In genomic region chr1:24765308-24765988, GRCh38 we compare ENCODE assay signal across 12 cellular contexts. TPM values are rescaled to one million over a fixed set of nuclear protein-coding genes. Genes with fewer than 3 reads are reported as not detected.
DNase-seq lines count a peak whose midpoint lies in the region; ATAC-seq and TF ChIP-seq lines count a peak whose summit lies in the region.
"Had no signal": no experiment of that assay in that cellular context is flagged by ENCODE, and none has a peak within 500 bp of the region (broad histone marks: within the 10 kb centered on the region; RNA-seq: fewer than 3 reads in every experiment).

No MANE protein-coding gene starts in this region.

- no peak overlapping the region for H3K18ac ChIP-seq in trophoblast cell (ENCODE audit: low read length)

- no peaks in the 10 kb centered on the region for H3K36me3 Mint-ChIP-seq in immature natural killer cell
- H3K36me3 Mint-ChIP-seq: activated naive CD8-positive, alpha-beta T cell treated with anti-CD3 and anti-CD28 coated beads for 36 hours; naive thymus-derived CD4-positive, alpha-beta T cell had no signal

- H3K4me3 Mint-ChIP-seq in immature natural killer cell: no peak overlapping the region
- H3K4me3 Mint-ChIP-seq: activated naive CD8-positive, alpha-beta T cell treated with anti-CD3 and anti-CD28 coated beads for 36 hours; naive thymus-derived CD4-positive, alpha-beta T cell had no signal

- no peak overlapping the region for H3K4me2 ChIP-seq in trophoblast cell (ENCODE audit: low read length)

- no peak for TF ChIP-seq EP300 in esophagus muscularis mucosa (IDR thresholded peaks at IDR 0.05)

- no peak overlapping the region for H4K91ac ChIP-seq in trophoblast cell (ENCODE audit: low read depth, low read length)

- H3K9me3 ChIP-seq in esophagus muscularis mucosa: no peaks in the 10 kb centered on the region
- H3K9me3 ChIP-seq in trophoblast cell (ENCODE audit: insufficient read depth, low read depth, low read length): no peaks in the 10 kb centered on the region

- peak overlapping the region; percentile 28 to 66 (median 50) for H3K27ac ChIP-seq in esophagus muscularis mucosa (replicated peaks in 1 of 4)
- no peak overlapping the region for H3K27ac ChIP-seq in trophoblast cell (ENCODE audit: low read depth, low read length)

- peaks cover 14% of the 10 kb centered on the region for H3K79me2 ChIP-seq in trophoblast cell (ENCODE audit: control insufficient read depth, insufficient read depth, low read length, poor library complexity)

- peaks cover 1% of the 10 kb centered on the region for H3K79me1 ChIP-seq in trophoblast cell (ENCODE audit: low read length)

- no peak overlapping the region for H4K12ac ChIP-seq in trophoblast cell (ENCODE audit: low read depth, low read length)

- no peak overlapping the region for H2BK12ac ChIP-seq in trophoblast cell (ENCODE audit: low read length)

- no peak overlapping the region for H3K14ac ChIP-seq in trophoblast cell (ENCODE audit: low read length)

- TF ChIP-seq POLR2A in esophagus muscularis mucosa (IDR thresholded peaks at IDR 0.05; ENCODE audit: low read depth): no peak

- no peak overlapping the region for H3K27ac Mint-ChIP-seq in immature natural killer cell
- H3K27ac Mint-ChIP-seq: activated naive CD8-positive, alpha-beta T cell treated with anti-CD3 and anti-CD28 coated beads for 36 hours; naive thymus-derived CD4-positive, alpha-beta T cell had no signal

- H2BK120ac ChIP-seq in trophoblast cell (ENCODE audit: insufficient read depth, low read length, poor library complexity): no peak overlapping the region

- 55% methylated on average over 8 of the region's 8 CpGs for WGBS in esophagus muscularis mucosa
- WGBS in trophoblast cell (ENCODE audit: extremely low coverage, insufficient coverage, insufficient read length): no CpG with 5 or more reads among the region's 8 CpGs

- no peaks in the 10 kb centered on the region for H3K36me3 ChIP-seq in esophagus muscularis mucosa
- H3K36me3 ChIP-seq in trophoblast cell (ENCODE audit: control insufficient read depth in 1 of 2, insufficient read depth in 2 of 2, low read length in 2 of 2): peaks cover 0 to 3% of the 10 kb centered on the region in 2 experiments

- peak overlapping the region; percentile 90 for H3K4ac ChIP-seq in trophoblast cell (ENCODE audit: low read depth, low read length)

- no peak overlapping the region for H4K8ac ChIP-seq in trophoblast cell (ENCODE audit: low read depth, low read length)

- H3K27me3 Mint-ChIP-seq in immature natural killer cell (ENCODE audit: low read depth in 3 of 3): no peaks in the 10 kb centered on the region
- H3K27me3 Mint-ChIP-seq: activated naive CD8-positive, alpha-beta T cell treated with anti-CD3 and anti-CD28 coated beads for 36 hours; naive thymus-derived CD4-positive, alpha-beta T cell had no signal

- no peak overlapping the region for H3K23ac ChIP-seq in trophoblast cell (ENCODE audit: low read length)

- no peaks in the 10 kb centered on the region for H3K4me1 Mint-ChIP-seq in immature natural killer cell

- no peak overlapping the region for H3K9ac ChIP-seq in trophoblast cell (ENCODE audit: low read length)

- intact Hi-C loops in esophagus muscularis mucosa (cut with DNase I): no loop called here

- TF ChIP-seq CTCF in esophagus muscularis mucosa (IDR thresholded peaks at IDR 0.05): no peak

- ATAC-seq in GM21717 (IDR thresholded peaks at IDR 0.05; ENCODE audit: unreplicated experiment): no peak
- no peak for ATAC-seq in GM18907 (IDR thresholded peaks at IDR 0.05; ENCODE audit: unreplicated experiment)
- ATAC-seq: naive thymus-derived CD4-positive, alpha-beta T cell had no signal

- no peaks in the 10 kb centered on the region for H3K27me3 ChIP-seq in esophagus muscularis mucosa
- no peaks in the 10 kb centered on the region for H3K27me3 ChIP-seq in trophoblast cell (ENCODE audit: insufficient read depth, low read length)

- H3K4me3 ChIP-seq in esophagus muscularis mucosa (no peak overlapping the region), trophoblast cell (ENCODE audit: low read depth, low read length) (no peak overlapping the region)

- DNase-seq in ELR (ENCODE audit: low read depth): peak; percentile 52
- peak; percentile 74 for DNase-seq in RPMI7951 (ENCODE audit: low read depth)
- DNase-seq in esophagus muscularis mucosa (ENCODE audit: extremely low spot score): peak; percentile 21
- DNase-seq in trophoblast cell: peak in 1 of 2 donors; percentile 50
- DNase-seq in cerebellum (ENCODE audit: low spot score): no peak
- no peak for DNase-seq in immature natural killer cell
- DNase-seq: activated CD4-positive, alpha-beta T cell treated with anti-CD3 and anti-CD28 coated beads for 4 hours; activated naive CD8-positive, alpha-beta T cell treated with anti-CD3 and anti-CD28 coated beads for 36 hours; naive thymus-derived CD4-positive, alpha-beta T cell; stimulated activated CD4-positive, alpha-beta T cell treated with anti-CD3 and anti-CD28 coated beads, Interleukin-2, amount 100 ng/mL, for 48 hours had no signal

- no peak overlapping the region for H2AK5ac ChIP-seq in trophoblast cell (ENCODE audit: low read length)

- no peak overlapping the region for H2BK5ac ChIP-seq in trophoblast cell (ENCODE audit: low read depth, low read length, poor library complexity)

- no peak overlapping the region for H2AFZ ChIP-seq in trophoblast cell (ENCODE audit: insufficient read depth, low read length, poor library complexity)

- H3K4me1 ChIP-seq in esophagus muscularis mucosa (peaks cover 69 to 91% (median 85%) of the 10 kb centered on the region in 4 donors), trophoblast cell (ENCODE audit: control insufficient read depth in 1 of 2, insufficient read depth in 2 of 2, low read length in 2 of 2) (peaks cover 3 to 5% of the 10 kb centered on the region in 2 experiments)

- no peaks in the 10 kb centered on the region for H3K9me3 Mint-ChIP-seq in immature natural killer cell
- H3K9me3 Mint-ChIP-seq: activated naive CD8-positive, alpha-beta T cell treated with anti-CD3 and anti-CD28 coated beads for 36 hours; naive thymus-derived CD4-positive, alpha-beta T cell had no signal

RNA-seq across cellular contexts. Expression of gene CLIC4, which starts 20.2 kb away (rescaled TPM):
- total RNA-seq in RPMI7951 (2014; rRNA removed; shearing (Covaris generic)): 680 and 835 TPM in 2 replicates
- total RNA-seq in esophagus muscularis mucosa (100 to 1,000 TPM; 375 to 606 (median 595) TPM), cerebellum (76.4 TPM)
- polyA plus RNA-seq in trophoblast cell (2013): 204 and 206 TPM in 2 replicates
- 1 to 10 TPM in 2 of 3 donors, under 1 TPM in 1; 0.81 to 1.6 (median 1.3) TPM for polyA plus RNA-seq in immature natural killer cell

Comparison
In these comparisons a context has a peak if more than half of its experiments do, and no peak if none do; other contexts are left out.
1. DNase-seq: peak in ELR (single experiment), RPMI7951 (single experiment) and esophagus muscularis mucosa (single experiment); none in cerebellum (single experiment) and immature natural killer cell (0 of 3).